In the genomic region with DNA sequence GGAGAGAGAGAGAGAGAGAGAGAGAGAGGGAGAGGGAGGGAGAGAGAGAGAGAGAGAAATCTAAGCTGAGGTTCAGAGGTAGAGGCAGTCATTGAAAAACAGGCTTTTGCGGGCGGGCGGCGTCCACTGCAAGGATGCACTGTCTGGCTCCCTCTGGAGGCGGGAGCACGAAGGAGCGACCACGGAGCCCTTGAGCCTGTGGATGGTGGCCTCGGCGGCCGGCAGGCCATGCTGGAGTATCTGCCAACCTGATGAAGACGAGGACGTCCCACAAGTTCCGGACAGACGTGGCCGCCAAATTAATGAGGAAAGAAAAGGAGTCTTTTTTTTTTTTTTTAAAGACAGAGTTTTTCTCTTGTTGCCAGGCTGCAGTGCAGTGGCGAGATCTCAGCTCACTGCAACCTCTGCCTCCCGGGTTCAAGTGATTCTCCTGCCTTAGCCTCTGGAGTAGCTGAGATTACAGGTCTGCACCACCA, we compare ENCODE assay signal across 8 cellular contexts. TPM values are rescaled to one million over a fixed set of nuclear protein-coding genes. Genes with fewer than 3 reads are reported as not detected.
DNase-seq lines count a peak whose midpoint lies in the region; ATAC-seq and TF ChIP-seq lines count a peak whose summit lies in the region.

No MANE protein-coding gene starts in this region.

- peak; percentile 83 for DNase-seq in G401 (ENCODE audit: low spot score)
- DNase-seq in HFFc6, result peak; percentile 73
- DNase-seq in NCI-H1930 (lab: John Stamatoyannopoulos, UW), result peak; percentile 3 to 20
- peak; percentile 76 for DNase-seq in UCSD-AML1 (lab: John Stamatoyannopoulos, UW; ENCODE audit: unreplicated experiment)
- peak; percentile 81 for DNase-seq in astrocyte of the spinal cord (ENCODE audit: low read depth, low spot score)
- DNase-seq in iPS DF 19.7 (ENCODE audit: low read depth, low spot score), result peak; percentile 28

- no peak for ATAC-seq in HG02970 (IDR thresholded peaks at IDR 0.05; ENCODE audit: low FRiP score, unreplicated experiment)

- H3K27me3 Mint-ChIP-seq in HFFc6 (ENCODE audit: insufficient read depth), result peaks cover 2% of the 10 kb centered on the region; the same call in 1 of the 2 replicates

- peaks cover 2 to 10% (median 10%) of the 10 kb centered on the region in 3 donors for H3K4me1 ChIP-seq in skeletal muscle tissue (ENCODE audit: control insufficient read depth in 3 of 3, insufficient read depth in 3 of 3, low read length in 3 of 3)

- H3K4me1 Mint-ChIP-seq in HFFc6 (ENCODE audit: low read depth), result peaks cover 24% of the 10 kb centered on the region

- peak overlapping the region in 2 of 3 donors; percentile 45 for H3K9ac ChIP-seq in skeletal muscle tissue (ENCODE audit: low read depth in 1 of 3, low read length in 3 of 3)

- in situ Hi-C loops in G401 (cut with HindIII; ENCODE audit: low sequenced_read_pairs) (no loop called here), astrocyte of the spinal cord (cut with HindIII; ENCODE audit: low sequenced_read_pairs) (no loop called here)

- no peak overlapping the region for H3K4me3 Mint-ChIP-seq in HFFc6

- H3K36me3 Mint-ChIP-seq in HFFc6 (ENCODE audit: low read depth), result 0 out of 2 replicates have a peak, but pooled peaks cover 4% of the 10 kb centered on the region

- H3K36me3 ChIP-seq in skeletal muscle tissue (ENCODE audit: control insufficient read depth in 3 of 3, insufficient read depth in 3 of 3, low read length in 3 of 3), result no peaks in the 10 kb centered on the region

- H3K27ac ChIP-seq in skeletal muscle tissue (ENCODE audit: low read depth, low read length), result no peak overlapping the region

- H3K27me3 ChIP-seq in skeletal muscle tissue (ENCODE audit: control insufficient read depth in 3 of 3, insufficient read depth in 3 of 3, low read length in 3 of 3), result no peaks in the 10 kb centered on the region

- no peaks in the 10 kb centered on the region for H3K9me3 Mint-ChIP-seq in HFFc6

- H3K4me3 ChIP-seq in astrocyte of the spinal cord (ENCODE audit: low read depth, low read length), result no peak overlapping the region
- H3K4me3 ChIP-seq in skeletal muscle tissue (ENCODE audit: low read length in 3 of 3), result no peak overlapping the region

- H3K9me3 ChIP-seq in skeletal muscle tissue (ENCODE audit: control insufficient read depth in 3 of 3, low read length in 3 of 3), result no peaks in the 10 kb centered on the region

- H3K27ac Mint-ChIP-seq in HFFc6, result peak overlapping the region; percentile 31; the same call in 1 of the 2 replicates

- peak; percentile 80 for TF ChIP-seq CTCF in HFFc6 (IDR thresholded peaks at IDR 0.05)
- TF ChIP-seq CTCF in astrocyte of the spinal cord (IDR thresholded peaks at IDR 0.05; ENCODE audit: low read depth, low read length), result peak; percentile 89

RNA-seq across cellular contexts. Expression of a gene that starts 2.2 kb away (rescaled TPM):
- total RNA-seq in G401 (2014; rRNA removed; shearing (Covaris generic)), result not detected in 2 replicates
- 1 to 10 TPM; 2.7 to 3.8 (median 3.1) TPM for total RNA-seq in HFFc6 (2021; fragmentation: NEBNext Ultra II Directional; extraction: Animal tissue kit (Norgen Biotek cat#: 25700))
- total RNA-seq in skeletal muscle tissue, result 1.6 TPM

RNA-seq across cellular contexts. Expression of a gene that starts 34.5 kb away (rescaled TPM):
- total RNA-seq in G401 (2014; rRNA removed; shearing (Covaris generic)), result 39.7 and 62.0 TPM in 2 replicates
- total RNA-seq in HFFc6 (2021; fragmentation: NEBNext Ultra II Directional; extraction: Animal tissue kit (Norgen Biotek cat#: 25700)), result 10 to 100 TPM; 35.8 to 51.3 (median 43.7) TPM
- total RNA-seq in skeletal muscle tissue, result 7.8 TPM

RNA-seq across cellular contexts. Expression of a gene that starts 34.5 kb away (rescaled TPM):
- 144 and 177 TPM in 2 replicates for total RNA-seq in G401 (2014; rRNA removed; shearing (Covaris generic))
- total RNA-seq in HFFc6 (2021; fragmentation: NEBNext Ultra II Directional; extraction: Animal tissue kit (Norgen Biotek cat#: 25700)), result 100 to 1,000 TPM in 1 of 6 experiments, 10 to 100 TPM in 5; 81.0 to 110 (median 97.5) TPM
- 26.1 TPM for total RNA-seq in skeletal muscle tissue

RNA-seq across cellular contexts. Expression of a gene that starts 34.8 kb away (rescaled TPM):
- 17.4 and 19.3 TPM in 2 replicates for total RNA-seq in G401 (2014; rRNA removed; shearing (Covaris generic))
- total RNA-seq in HFFc6 (2021; fragmentation: NEBNext Ultra II Directional; extraction: Animal tissue kit (Norgen Biotek cat#: 25700)), result 10 to 100 TPM; 17.3 to 22.2 (median 19.1) TPM
- 24.5 TPM for total RNA-seq in skeletal muscle tissue

Comparison
In these comparisons a context has a peak if more than half of its experiments do, and no peak if none do; other contexts are left out.
1. DNase-seq: peak in every context shown above with its lines; median percentile 83 in G401; 81 in astrocyte of the spinal cord; 76 in UCSD-AML1; 73 in HFFc6; 28 in iPS DF 19.7; 12 in NCI-H1930.